In the genomic region with DNA sequence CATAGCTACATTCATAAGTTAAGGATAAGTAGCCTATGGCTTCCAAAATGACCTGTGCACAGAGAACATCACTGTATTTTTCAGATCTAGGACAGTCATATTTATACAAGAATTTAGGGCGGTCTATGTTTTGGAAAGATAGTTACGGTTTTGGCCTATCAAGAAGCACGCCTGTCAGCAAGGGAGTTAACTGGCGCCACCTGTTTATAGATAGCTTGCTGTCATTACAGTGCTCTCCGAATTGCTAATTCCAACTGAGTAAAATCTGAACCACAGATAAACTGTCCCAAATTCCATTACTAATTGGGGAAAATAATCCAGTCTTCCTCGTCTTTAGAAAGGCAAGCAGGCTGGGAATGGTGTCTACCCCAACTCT, we compare ENCODE assay signal across 8 cellular contexts. TPM values are rescaled to one million over a fixed set of nuclear protein-coding genes. Genes with fewer than 3 reads are reported as not detected.
DNase-seq lines count a peak whose midpoint lies in the region; ATAC-seq and TF ChIP-seq lines count a peak whose summit lies in the region.

No MANE protein-coding gene starts in this region.

- H3K27ac ChIP-seq in MM.1S (ENCODE audit: low read length) (peak overlapping the region; percentile 66; the same call in 1 of the 2 replicates), breast epithelium (peak overlapping the region; percentile 83 to 85), right lobe of liver (peak overlapping the region in 2 of 3 donors; percentile 46 to 74)

- peak overlapping the region; percentile 93 for H3K4me3 Mint-ChIP-seq in type B pancreatic cell

- peak overlapping the region; percentile 77 for H3K4me3 ChIP-seq in MM.1S (ENCODE audit: low read length)
- peak overlapping the region; percentile 58 to 75 (median 61) for H3K4me3 ChIP-seq in breast epithelium
- peak overlapping the region; percentile 42 to 67 (median 65) for H3K4me3 ChIP-seq in right lobe of liver

- TF ChIP-seq CTCF in GM13977 (IDR thresholded peaks at IDR 0.05; ENCODE audit: extremely low read depth, insufficient read depth, missing control alignments): no peak
- no peak for TF ChIP-seq CTCF in MM.1S (IDR thresholded peaks at IDR 0.05; ENCODE audit: low read length)
- no peak for TF ChIP-seq CTCF in breast epithelium (IDR thresholded peaks at IDR 0.05)
- TF ChIP-seq CTCF in right lobe of liver (IDR thresholded peaks at IDR 0.05): no peak
- TF ChIP-seq CTCF in type B pancreatic cell (conservative IDR thresholded peaks at IDR 0.05): no peak

- H3K36me3 ChIP-seq in MM.1S (replicated peaks; ENCODE audit: insufficient read depth, low read length) (no peaks in the 10 kb centered on the region), breast epithelium (no peaks in the 10 kb centered on the region), right lobe of liver (no peaks in the 10 kb centered on the region)

- peak; percentile 6 for ATAC-seq in GM21825 (IDR thresholded peaks at IDR 0.05; ENCODE audit: unreplicated experiment)
- ATAC-seq in right lobe of liver: peak; percentile 40 to 58 (median 49)

- H3K27ac Mint-ChIP-seq in type B pancreatic cell: peak overlapping the region; percentile 95

- H3K79me2 ChIP-seq in MM.1S (ENCODE audit: low read length): peaks cover 34% of the 10 kb centered on the region

- H3K4me2 ChIP-seq in MM.1S (ENCODE audit: low read depth, low read length): peak overlapping the region; percentile 75

- no peaks in the 10 kb centered on the region for H3K36me3 Mint-ChIP-seq in type B pancreatic cell

- H3K9me2 ChIP-seq in MM.1S (replicated peaks; ENCODE audit: insufficient read depth, low read length): no peaks in the 10 kb centered on the region

- H4K20me1 ChIP-seq in MM.1S (ENCODE audit: insufficient read depth, low read length): no peaks in the 10 kb centered on the region

- in situ Hi-C loops in GM13977 (cut with MboI; ENCODE audit: low pct_unique_long_range_greater_than_20kb, low sequenced_read_pairs, unreplicated experiment): no loop called here

- DNase-seq in GM13977 (ENCODE audit: low spot score): peak; percentile 13
- peak; percentile 31 for DNase-seq in MM.1S
- DNase-seq in breast epithelium (ENCODE audit: low spot score in 2 of 2): no peak
- DNase-seq in right lobe of liver: no peak
- DNase-seq in type B pancreatic cell (ENCODE audit: extremely low spot score, unreplicated experiment): no peak
- DNase-seq in NOMO-1 treated with dmso at 0.1 percent for 144 hours (lab: John Stamatoyannopoulos, UW; ENCODE audit: unreplicated experiment): no peak
- DNase-seq in NCI-H2171 (lab: John Stamatoyannopoulos, UW): no peak

- H3K9me3 Mint-ChIP-seq in type B pancreatic cell: no peaks in the 10 kb centered on the region

- no peaks in the 10 kb centered on the region for H3K9me3 ChIP-seq in MM.1S (replicated peaks; ENCODE audit: insufficient read depth, low read length)
- H3K9me3 ChIP-seq in breast epithelium: no peaks in the 10 kb centered on the region
- H3K9me3 ChIP-seq in right lobe of liver: no peaks in the 10 kb centered on the region

- H3K27me3 ChIP-seq in MM.1S (replicated peaks; ENCODE audit: insufficient read depth, low read length): no peaks in the 10 kb centered on the region
- peaks cover 0 to 3% of the 10 kb centered on the region in 2 donors for H3K27me3 ChIP-seq in breast epithelium
- no peaks in the 10 kb centered on the region for H3K27me3 ChIP-seq in right lobe of liver

- no peaks in the 10 kb centered on the region for H3F3A ChIP-seq in MM.1S (ENCODE audit: insufficient read depth, low read length)

- WGBS in right lobe of liver (ENCODE audit: insufficient coverage, low coverage, low lambda C conversion rate, missing lambda C conversion rate): 20% methylated on average over 5 of the region's 6 CpGs

- H3K4me1 ChIP-seq in MM.1S (ENCODE audit: low read length) (no peaks in the 10 kb centered on the region), breast epithelium (no peaks in the 10 kb centered on the region), right lobe of liver (peaks cover 0 to 4% (median 0%) of the 10 kb centered on the region in 4 donors)

- TF ChIP-seq POLR2A in breast epithelium (IDR thresholded peaks at IDR 0.05) (no peak), right lobe of liver (IDR thresholded peaks at IDR 0.05) (no peak)

- no peaks in the 10 kb centered on the region for H3K4me1 Mint-ChIP-seq in type B pancreatic cell (ENCODE audit: unreplicated experiment)

- peak overlapping the region; percentile 75 for H3K9ac ChIP-seq in MM.1S (ENCODE audit: low read length)

- H3K27me3 Mint-ChIP-seq in type B pancreatic cell: no peaks in the 10 kb centered on the region

- H2AFZ ChIP-seq in MM.1S (ENCODE audit: low read length): peak overlapping the region; percentile 96

- intact Hi-C loops in breast epithelium (cut with DNase I; ENCODE audit: low total_unique reads): no loop called here
- intact Hi-C loops in right lobe of liver (cut with DNase I): no loop called here

RNA-seq across cellular contexts. Expression of gene ABCB7, which starts 0.6 kb away (rescaled TPM):
- total RNA-seq in breast epithelium (10 to 100 TPM; 53.4 to 75.8 (median 70.5) TPM), right lobe of liver (10 to 100 TPM; 14.6 to 24.5 (median 19.8) TPM), type B pancreatic cell (ENCODE audit: low replicate concordance) (29.4 and 30.5 TPM in 2 replicates)

Comparison
In these comparisons a context has a peak if more than half of its experiments do, and no peak if none do; other contexts are left out.
1. DNase-seq: peak in GM13977 (single experiment) and MM.1S (single experiment); none in breast epithelium (0 of 2), right lobe of liver (0 of 3), type B pancreatic cell (single experiment), NOMO-1 treated with dmso at 0.1 percent for 144 hours (single experiment) and NCI-H2171 (single experiment).
2. Peak in every context shown above with its lines, with median percentiles within 50 percentile points of each other: H3K27ac ChIP-seq and H3K4me3 ChIP-seq.